Comparison of ENCODE assay signal across 29 cellular contexts in genomic region chr22:35923026-35923425, GRCh38.
DNase-seq lines count a peak whose midpoint lies in the region; ATAC-seq and TF ChIP-seq lines count a peak whose summit lies in the region.
"Had no signal": no experiment of that assay in that cellular context is flagged by ENCODE, and none has a peak within 500 bp of the region (broad histone marks: within the 10 kb centered on the region; RNA-seq: fewer than 3 reads in every experiment).

No MANE protein-coding gene starts in this region.

- no peak overlapping the region for H3K4ac ChIP-seq in trophoblast cell (ENCODE audit: low read depth, low read length)

- whole genome bisulfite sequencing in SK-N-SH (ENCODE audit: low lambda C conversion rate): 87% methylated on average over 2 of the region's 2 CpGs
- no CpG with 5 or more reads among the region's 2 CpGs for WGBS in trophoblast cell (ENCODE audit: extremely low coverage, insufficient coverage, insufficient read length)

- no peaks in the 10 kb centered on the region for H3K4me1 Mint-ChIP-seq in CD4-positive, alpha-beta memory T cell
- H3K4me1 Mint-ChIP-seq: natural killer cell had no signal

- H2AK5ac ChIP-seq in trophoblast cell (ENCODE audit: low read length): no peak overlapping the region

- H4K91ac ChIP-seq in trophoblast cell (ENCODE audit: low read depth, low read length): no peak overlapping the region

- no peak overlapping the region for H3K14ac ChIP-seq in trophoblast cell (ENCODE audit: low read length)

- H3K4me1 ChIP-seq in DOHH2 (ENCODE audit: control insufficient read depth, low read length) (peaks cover 61% of the 10 kb centered on the region), SK-N-SH (ENCODE audit: control insufficient read depth in 1 of 2, insufficient read depth in 2 of 2, low read depth in 1 of 2, low read length in 1 of 2) (peaks cover 25% of the 10 kb centered on the region in 2 experiments; a peak in 3 of 4 replicates), trophoblast cell (ENCODE audit: control insufficient read depth in 1 of 2, insufficient read depth in 2 of 2, low read length in 2 of 2) (no peaks in the 10 kb centered on the region)
- no peaks in the 10 kb centered on the region for H3K4me1 ChIP-seq in CD4-positive, alpha-beta memory T cell (ENCODE audit: insufficient read depth, low read length)

- H2AFZ ChIP-seq in SK-N-SH (ENCODE audit: low read depth) (no peak overlapping the region), trophoblast cell (ENCODE audit: insufficient read depth, low read length, poor library complexity) (no peak overlapping the region)

- H2BK12ac ChIP-seq in trophoblast cell (ENCODE audit: low read length): no peak overlapping the region

- TF ChIP-seq CTCF in DOHH2 (IDR thresholded peaks at IDR 0.05; ENCODE audit: low read depth, low read length, poor library complexity, severe bottlenecking): no peak
- TF ChIP-seq CTCF in SK-N-SH (IDR thresholded peaks at IDR 0.05): no peak

- H3K27ac ChIP-seq in DOHH2 (ENCODE audit: low read depth, low read length) (no peak overlapping the region), SK-N-SH (ENCODE audit: low read depth in 2 of 2, low read length in 1 of 2) (peak overlapping the region; percentile 44 to 72; a peak in 3 of 4 replicates), trophoblast cell (ENCODE audit: low read depth, low read length) (no peak overlapping the region)
- no peak overlapping the region for H3K27ac ChIP-seq in CD4-positive, alpha-beta memory T cell (ENCODE audit: low read depth, low read length)
- H3K27ac ChIP-seq: BLaER1, HL-60, WERI-Rb-1 had no signal

- no peaks in the 10 kb centered on the region for H4K20me1 ChIP-seq in DOHH2 (ENCODE audit: control insufficient read depth, insufficient read depth, low read depth, low read length)
- peaks cover 66% of the 10 kb centered on the region for H4K20me1 ChIP-seq in SK-N-SH (ENCODE audit: insufficient read depth)
- H4K20me1 ChIP-seq: BLaER1 had no signal

- no peak overlapping the region for H3K27ac Mint-ChIP-seq in CD4-positive, alpha-beta memory T cell
- H3K27ac Mint-ChIP-seq: activated naive CD8-positive, alpha-beta T cell treated with anti-CD3 and anti-CD28 coated beads for 36 hours; activated T-helper 2 cell treated with anti-CD3 and anti-CD28 coated beads, Interferon-gamma antibody, Interleukin-2, Interleukin-4, amounts not matched to agents 10 μg/mL and 5 μg/mL and 100 μg/mL, durations not matched to agents 14 hours and 24 hours and 36 hours; natural killer cell had no signal

- no peak for TF ChIP-seq EP300 in SK-N-SH (IDR thresholded peaks at IDR 0.05; ENCODE audit: borderline replicate concordance in 1 of 2, low read depth in 1 of 2, low read length in 1 of 2)

- POLR2A ChIA-PET in SK-N-SH (lab: Yijun Ruan, JAX): interaction anchor here (0.6 kb wide), 2 partner anchors 83 to 294 kb away, joined by 3 to 6 read pairs; no protein-coding TSS in a partner anchor
- POLR2A ChIA-PET in CD4-positive, alpha-beta memory T cell (lab: Charles Lee; ENCODE audit: partially characterized antibody): no interaction called here

- intact Hi-C loops in left colon (cut with DNase I, micrococcal nuclease): loop anchor here in 1 of 2 donors (5.0 to 10.0 kb wide), 2 partner anchors 168 to 296 kb away; no protein-coding TSS in a partner anchor
- intact Hi-C loops in CD4-positive, alpha-beta memory T cell (cut with micrococcal nuclease): loop anchor here (5.0 kb wide), 1 partner anchor 571 kb away; no protein-coding TSS in a partner anchor

- H4K8ac ChIP-seq in trophoblast cell (ENCODE audit: low read depth, low read length): no peak overlapping the region

- H3K9ac ChIP-seq in SK-N-SH (no peak overlapping the region), trophoblast cell (ENCODE audit: low read length) (no peak overlapping the region)
- H3K9ac ChIP-seq: BLaER1 had no signal

- H3K36me3 ChIP-seq in DOHH2 (ENCODE audit: control insufficient read depth, low read length) (peaks cover 6% of the 10 kb centered on the region), SK-N-SH (replicated peaks in 1 of 2; ENCODE audit: control insufficient read depth in 1 of 2, insufficient read depth in 2 of 2, low read length in 1 of 2) (peaks cover 2 to 21% of the 10 kb centered on the region in 2 experiments), trophoblast cell (ENCODE audit: control insufficient read depth in 1 of 2, insufficient read depth in 2 of 2, low read length in 2 of 2) (no peaks in the 10 kb centered on the region), H7 (replicated peaks; ENCODE audit: control insufficient read depth, insufficient read depth, low read length) (no peaks in the 10 kb centered on the region)
- no peaks in the 10 kb centered on the region for H3K36me3 ChIP-seq in CD4-positive, alpha-beta memory T cell (ENCODE audit: insufficient read depth, low read length)
- H3K36me3 ChIP-seq: BLaER1, HAP-1, left lung, stomach, upper lobe of left lung, WERI-Rb-1 had no signal

- no peak overlapping the region for H3K18ac ChIP-seq in trophoblast cell (ENCODE audit: low read length)

- H3K23ac ChIP-seq in trophoblast cell (ENCODE audit: low read length): no peak overlapping the region

- H2BK120ac ChIP-seq in trophoblast cell (ENCODE audit: insufficient read depth, low read length, poor library complexity): no peak overlapping the region

- no peak overlapping the region for H2BK5ac ChIP-seq in trophoblast cell (ENCODE audit: low read depth, low read length, poor library complexity)

- H3K4me2 ChIP-seq in DOHH2 (ENCODE audit: low read length): peak overlapping the region; percentile 9; the same call in 1 of the 2 replicates
- no peak overlapping the region for H3K4me2 ChIP-seq in SK-N-SH
- H3K4me2 ChIP-seq in trophoblast cell (ENCODE audit: low read length): no peak overlapping the region
- H3K4me2 ChIP-seq: BLaER1 had no signal

- H3K4me3 Mint-ChIP-seq in CD4-positive, alpha-beta memory T cell: no peak overlapping the region
- H3K4me3 Mint-ChIP-seq: activated naive CD8-positive, alpha-beta T cell treated with anti-CD3 and anti-CD28 coated beads for 36 hours; natural killer cell had no signal

- DNase-seq in SK-N-SH (no peak), left colon (no peak), trophoblast cell (peak; percentile 41 to 63), H7 (no peak), GOT3 (lab: John Stamatoyannopoulos, UW) (no peak)
- no peak for DNase-seq in CD4-positive, alpha-beta memory T cell
- DNase-seq in activated T-cell treated with anti-CD3 and anti-CD28 coated beads, Interleukin-2, amount 50 U/mL, for 48 hours: no peak
- DNase-seq: ACHN; activated CD4-positive, alpha-beta T cell treated with anti-CD3 and anti-CD28 coated beads, Interleukin-2, amount 50 U/mL, for 48 hours; activated CD8-positive, alpha-beta memory T cell treated with anti-CD3 and anti-CD28 coated beads, Interleukin-2, amount 50 U/mL, for 4 hours; activated naive CD8-positive, alpha-beta T cell treated with anti-CD3 and anti-CD28 coated beads for 36 hours; effector CD8-positive, alpha-beta T cell; left lung; natural killer cell; NCI-H1092 treated with DMSO at 0.1 percent for 48 hours; NCI-H1930; NCI-H2227 treated with DMSO at 0.1 percent for 48 hours; NCI-H82; stimulated activated CD8-positive, alpha-beta memory T cell treated with anti-CD3 and anti-CD28 coated beads, Interleukin-4, amount 100 ng/mL, for 48 hours; stomach; T-helper 9 cell; WERI-Rb-1 had no signal

- H4K12ac ChIP-seq in trophoblast cell (ENCODE audit: low read depth, low read length): no peak overlapping the region

- H3K36me3 Mint-ChIP-seq in CD4-positive, alpha-beta memory T cell: no peaks in the 10 kb centered on the region
- H3K36me3 Mint-ChIP-seq: activated naive CD8-positive, alpha-beta T cell treated with anti-CD3 and anti-CD28 coated beads for 36 hours; natural killer cell had no signal

- peaks cover 4 to 6% of the 10 kb centered on the region in 2 donors for H3K27me3 Mint-ChIP-seq in CD4-positive, alpha-beta memory T cell
- H3K27me3 Mint-ChIP-seq: activated naive CD8-positive, alpha-beta T cell treated with anti-CD3 and anti-CD28 coated beads for 36 hours had no signal

- no peaks in the 10 kb centered on the region for H3K27me3 ChIP-seq in DOHH2 (ENCODE audit: control insufficient read depth, low read length)
- H3K27me3 ChIP-seq in SK-N-SH (ENCODE audit: insufficient read depth): no peaks in the 10 kb centered on the region
- H3K27me3 ChIP-seq in trophoblast cell (ENCODE audit: insufficient read depth, low read length): no peaks in the 10 kb centered on the region
- H3K27me3 ChIP-seq in H7 (ENCODE audit: control insufficient read depth, insufficient read depth, low read length): no peaks in the 10 kb centered on the region
- H3K27me3 ChIP-seq in CD4-positive, alpha-beta memory T cell (ENCODE audit: insufficient read depth, low read length): no peaks in the 10 kb centered on the region
- H3K27me3 ChIP-seq: BLaER1, left lung, stomach, upper lobe of left lung had no signal

- H3K9me3 Mint-ChIP-seq in CD4-positive, alpha-beta memory T cell: no peaks in the 10 kb centered on the region
- H3K9me3 Mint-ChIP-seq: activated naive CD8-positive, alpha-beta T cell treated with anti-CD3 and anti-CD28 coated beads for 36 hours; activated T-helper 2 cell treated with anti-CD3 and anti-CD28 coated beads, Interferon-gamma antibody, Interleukin-2, Interleukin-4, amounts not matched to agents 10 μg/mL and 5 μg/mL and 100 μg/mL, durations not matched to agents 14 hours and 24 hours and 36 hours; natural killer cell had no signal

- peaks cover 84% of the 10 kb centered on the region for H3K79me2 ChIP-seq in DOHH2 (ENCODE audit: control insufficient read depth, low read length)
- peaks cover 93% of the 10 kb centered on the region for H3K79me2 ChIP-seq in SK-N-SH (ENCODE audit: insufficient read depth)
- H3K79me2 ChIP-seq in trophoblast cell (ENCODE audit: control insufficient read depth, insufficient read depth, low read length, poor library complexity): no peaks in the 10 kb centered on the region

- ATAC-seq in left colon: peak; percentile 54
- ATAC-seq: natural killer cell, sciatic nerve had no signal

- H3F3A ChIP-seq in DOHH2 (ENCODE audit: control insufficient read depth, insufficient read depth): peaks cover 4% of the 10 kb centered on the region; the same call in 1 of the 2 replicates
- peaks cover 16% of the 10 kb centered on the region for H3F3A ChIP-seq in SK-N-SH (replicated peaks; ENCODE audit: insufficient read depth)

- H3K9me2 ChIP-seq in DOHH2 (replicated peaks; ENCODE audit: control insufficient read depth, low read length) (no peaks in the 10 kb centered on the region), SK-N-SH (no peaks in the 10 kb centered on the region)

- TF ChIP-seq RAD21 in SK-N-SH (IDR thresholded peaks at IDR 0.05; ENCODE audit: low read length): no peak

- no peaks in the 10 kb centered on the region for H3K79me1 ChIP-seq in trophoblast cell (ENCODE audit: low read length)

- H3K4me3 ChIP-seq in DOHH2 (ENCODE audit: low read length): no peak overlapping the region
- H3K4me3 ChIP-seq in SK-N-SH (ENCODE audit: low read depth in 2 of 2, low read length in 1 of 2): no peak overlapping the region
- no peak overlapping the region for H3K4me3 ChIP-seq in trophoblast cell (ENCODE audit: low read depth, low read length)
- H3K4me3 ChIP-seq in H7 (ENCODE audit: insufficient read depth, low read depth, low read length): no peak overlapping the region
- H3K4me3 ChIP-seq in CD4-positive, alpha-beta memory T cell (ENCODE audit: low read length in 2 of 2): no peak overlapping the region
- H3K4me3 ChIP-seq: BLaER1, HAP-1, left lung, stomach, upper lobe of left lung had no signal

- CTCF ChIA-PET in SK-N-SH (lab: Yijun Ruan, JAX): interaction anchor here (1.1 to 9.9 kb wide), 9 partner anchors 8 to 492 kb away, joined by 3 to 64 read pairs (median 5); no protein-coding TSS in a partner anchor
- CTCF ChIA-PET in CD4-positive, alpha-beta memory T cell (lab: Charles Lee; ENCODE audit: partially characterized antibody): interaction anchor here (2.5 kb wide), 1 partner anchor 296 kb away, joined by 8 read pairs; no protein-coding TSS in a partner anchor

- no peaks in the 10 kb centered on the region for H3K9me3 ChIP-seq in DOHH2 (ENCODE audit: control insufficient read depth, insufficient read depth, low read length)
- H3K9me3 ChIP-seq in SK-N-SH: no peaks in the 10 kb centered on the region
- no peaks in the 10 kb centered on the region for H3K9me3 ChIP-seq in trophoblast cell (ENCODE audit: insufficient read depth, low read depth, low read length)
- H3K9me3 ChIP-seq in CD4-positive, alpha-beta memory T cell (ENCODE audit: control insufficient read depth in 1 of 2, low read length in 2 of 2): no peaks in the 10 kb centered on the region
- H3K9me3 ChIP-seq: BLaER1, HAP-1, left lung, stomach, upper lobe of left lung had no signal

Comparison
In these comparisons a context has a peak if more than half of its experiments do, and no peak if none do; other contexts are left out.
1. H3K27ac ChIP-seq: peak in SK-N-SH (2 of 2); none in DOHH2 (single experiment), trophoblast cell (single experiment) and CD4-positive, alpha-beta memory T cell (single experiment).
2. DNase-seq: peak in trophoblast cell (2 of 2); none in SK-N-SH (single experiment), left colon (0 of 2), H7 (single experiment), CD4-positive, alpha-beta memory T cell (0 of 5), activated T-cell treated with anti-CD3 and anti-CD28 coated beads, Interleukin-2, amount 50 U/mL, for 48 hours (0 of 2) and GOT3 (single experiment).